Comparison of ENCODE assay signal across 28 cellular contexts in genomic region chr2:88596141-88596830, GRCh38. TPM values are rescaled to one million over a fixed set of nuclear protein-coding genes. Genes with fewer than 3 reads are reported as not detected.
DNase-seq lines count a peak whose midpoint lies in the region; ATAC-seq, FAIRE-seq and TF ChIP-seq lines count a peak whose summit lies in the region.
"Had no signal": no experiment of that assay in that cellular context is flagged by ENCODE, and none has a peak within 500 bp of the region (broad histone marks: within the 10 kb centered on the region; RNA-seq: fewer than 3 reads in every experiment).

No MANE protein-coding gene starts in this region.

- H3K9me3 Mint-ChIP-seq in GM23338: no peaks in the 10 kb centered on the region
- no peaks in the 10 kb centered on the region for H3K9me3 Mint-ChIP-seq in progenitor cell of endocrine pancreas (ENCODE audit: low read depth)
- H3K9me3 Mint-ChIP-seq: activated CD8-positive, alpha-beta T cell treated with anti-CD3 and anti-CD28 coated beads for 36 hours; CD4-positive, alpha-beta T cell; dendritic cell treated with granulocyte-macrophage colony-stimulating factor and Interleukin-4, amounts not matched to agents 40 ng/mL and 50 ng/mL, for 4 days; neural crest cell had no signal

- H3K27ac ChIP-seq in GM23338 (ENCODE audit: low read depth): peak overlapping the region; percentile 8; the same call in 1 of the 2 replicates
- H3K27ac ChIP-seq: heart left ventricle, left ventricle myocardium inferior, SK-N-MC had no signal

- H3K27ac Mint-ChIP-seq in GM23338 (no peak overlapping the region), progenitor cell of endocrine pancreas (peak overlapping the region; percentile 80)
- H3K27ac Mint-ChIP-seq: CD4-positive, alpha-beta T cell had no signal

- H2AFZ ChIP-seq in GM23338: no peak overlapping the region

- H3K27me3 Mint-ChIP-seq in GM23338 (ENCODE audit: insufficient read depth, low read depth, poor library complexity) (no peaks in the 10 kb centered on the region), progenitor cell of endocrine pancreas (no peaks in the 10 kb centered on the region)
- H3K27me3 Mint-ChIP-seq: activated CD8-positive, alpha-beta T cell treated with anti-CD3 and anti-CD28 coated beads for 36 hours; CD4-positive, alpha-beta T cell; dendritic cell treated with granulocyte-macrophage colony-stimulating factor and Interleukin-4, amounts not matched to agents 40 ng/mL and 50 ng/mL, for 4 days had no signal

- no peaks in the 10 kb centered on the region for H4K20me1 ChIP-seq in GM23338 (replicated peaks; ENCODE audit: insufficient read depth)

- peaks cover 18% of the 10 kb centered on the region for H3K79me2 ChIP-seq in GM23338 (replicated peaks; ENCODE audit: insufficient read depth)

- no peaks in the 10 kb centered on the region for H3K9me2 ChIP-seq in GM23338 (ENCODE audit: insufficient read depth)

- TF ChIP-seq CTCF in GM23338 (conservative IDR thresholded peaks at IDR 0.05; ENCODE audit: low read depth in 2 of 2) (no peak), progenitor cell of endocrine pancreas (IDR thresholded peaks at IDR 0.05; ENCODE audit: unreplicated experiment) (no peak)

- peaks cover 8% of the 10 kb centered on the region for H3K4me1 ChIP-seq in GM23338 (ENCODE audit: insufficient read depth)

- H3K36me3 ChIP-seq in GM23338 (ENCODE audit: insufficient read depth): no peaks in the 10 kb centered on the region; the same call in 1 of the 2 replicates

- H3F3A ChIP-seq in GM23338 (replicated peaks; ENCODE audit: low read depth): no peaks in the 10 kb centered on the region

- ATAC-seq in GM23338 (no peak), HG02571 (IDR thresholded peaks at IDR 0.05; ENCODE audit: unreplicated experiment) (no peak), GM21576 (IDR thresholded peaks at IDR 0.05; ENCODE audit: unreplicated experiment) (no peak)
- ATAC-seq: activated CD8-positive, alpha-beta T cell treated with anti-CD3 and anti-CD28 coated beads for 36 hours; GM12878; heart left ventricle had no signal

- H3K36me3 Mint-ChIP-seq in GM23338 (ENCODE audit: low read depth): peaks cover 16% of the 10 kb centered on the region; the same call in 2 of the 3 replicates
- peaks cover 8% of the 10 kb centered on the region for H3K36me3 Mint-ChIP-seq in progenitor cell of endocrine pancreas (ENCODE audit: insufficient read depth)

- no peak for FAIRE-seq in RCC 7860 (lab: Jason Lieb, UNC)
- FAIRE-seq: endothelial cell of umbilical vein, GM12878 had no signal

- no peak for DNase-seq in GM23338 (ENCODE audit: low spot score)
- DNase-seq in NCI-H2227 treated with DMSO at 0.1 percent for 48 hours (lab: John Stamatoyannopoulos, UW): peak; percentile 18
- DNase-seq in ecto neural progenitor cell (ENCODE audit: low spot score): peak; percentile 51
- DNase-seq in progenitor cell of endocrine pancreas (ENCODE audit: low spot score, unreplicated experiment): no peak
- no peak for DNase-seq in RCC 7860 (ENCODE audit: low spot score)
- no peak for DNase-seq in NK-92 treated with Interleukin-12 subunit alpha and Interleukin-12 subunit beta, amount 100 ng/mL, for 24 hours (lab: John Stamatoyannopoulos, UW)
- DNase-seq: activated CD4-positive, CD25-positive, alpha-beta regulatory T cell; activated CD8-positive, alpha-beta T cell treated with anti-CD3 and anti-CD28 coated beads for 36 hours; activated gamma-delta T cell treated with Interleukin-2 at 50 U/mL for 16 hours; activated T-cell treated with anti-CD3 and anti-CD28 coated beads for 4 hours; amniotic stem cell; caudate nucleus; CD4-positive, alpha-beta T cell; heart left ventricle; IMR-90; left ventricle myocardium inferior; NCI-H1417 treated with DMSO at 0.1 percent for 48 hours; NCI-H510A treated with DMSO at 0.1 percent for 48 hours; posterior cingulate gyrus; RPMI8226; T-helper 2 cell had no signal

- no peak overlapping the region for H3K4me3 ChIP-seq in GM23338
- H3K4me3 ChIP-seq: GM12878, heart left ventricle, left ventricle myocardium inferior, SK-N-MC had no signal

- H3K4me3 Mint-ChIP-seq in GM23338 (no peak overlapping the region), progenitor cell of endocrine pancreas (ENCODE audit: low read depth) (no peak overlapping the region)
- H3K4me3 Mint-ChIP-seq: activated CD8-positive, alpha-beta T cell treated with anti-CD3 and anti-CD28 coated beads for 36 hours; CD4-positive, alpha-beta T cell; dendritic cell treated with granulocyte-macrophage colony-stimulating factor and Interleukin-4, amounts not matched to agents 40 ng/mL and 50 ng/mL, for 4 days; neural crest cell had no signal

- H3K4me2 ChIP-seq in GM23338: no peak overlapping the region

- no peaks in the 10 kb centered on the region for H3K27me3 ChIP-seq in GM23338 (ENCODE audit: insufficient read depth)
- H3K27me3 ChIP-seq: heart left ventricle had no signal

- H3K4me1 Mint-ChIP-seq in GM23338 (peaks cover 16% of the 10 kb centered on the region), progenitor cell of endocrine pancreas (ENCODE audit: low read depth) (peaks cover 20% of the 10 kb centered on the region)

TF ChIP-seq in GM23338, 12 proteins besides CTCF, POLR2A, EP300 and RAD21:
- TF ChIP-seq, protein P1, sequence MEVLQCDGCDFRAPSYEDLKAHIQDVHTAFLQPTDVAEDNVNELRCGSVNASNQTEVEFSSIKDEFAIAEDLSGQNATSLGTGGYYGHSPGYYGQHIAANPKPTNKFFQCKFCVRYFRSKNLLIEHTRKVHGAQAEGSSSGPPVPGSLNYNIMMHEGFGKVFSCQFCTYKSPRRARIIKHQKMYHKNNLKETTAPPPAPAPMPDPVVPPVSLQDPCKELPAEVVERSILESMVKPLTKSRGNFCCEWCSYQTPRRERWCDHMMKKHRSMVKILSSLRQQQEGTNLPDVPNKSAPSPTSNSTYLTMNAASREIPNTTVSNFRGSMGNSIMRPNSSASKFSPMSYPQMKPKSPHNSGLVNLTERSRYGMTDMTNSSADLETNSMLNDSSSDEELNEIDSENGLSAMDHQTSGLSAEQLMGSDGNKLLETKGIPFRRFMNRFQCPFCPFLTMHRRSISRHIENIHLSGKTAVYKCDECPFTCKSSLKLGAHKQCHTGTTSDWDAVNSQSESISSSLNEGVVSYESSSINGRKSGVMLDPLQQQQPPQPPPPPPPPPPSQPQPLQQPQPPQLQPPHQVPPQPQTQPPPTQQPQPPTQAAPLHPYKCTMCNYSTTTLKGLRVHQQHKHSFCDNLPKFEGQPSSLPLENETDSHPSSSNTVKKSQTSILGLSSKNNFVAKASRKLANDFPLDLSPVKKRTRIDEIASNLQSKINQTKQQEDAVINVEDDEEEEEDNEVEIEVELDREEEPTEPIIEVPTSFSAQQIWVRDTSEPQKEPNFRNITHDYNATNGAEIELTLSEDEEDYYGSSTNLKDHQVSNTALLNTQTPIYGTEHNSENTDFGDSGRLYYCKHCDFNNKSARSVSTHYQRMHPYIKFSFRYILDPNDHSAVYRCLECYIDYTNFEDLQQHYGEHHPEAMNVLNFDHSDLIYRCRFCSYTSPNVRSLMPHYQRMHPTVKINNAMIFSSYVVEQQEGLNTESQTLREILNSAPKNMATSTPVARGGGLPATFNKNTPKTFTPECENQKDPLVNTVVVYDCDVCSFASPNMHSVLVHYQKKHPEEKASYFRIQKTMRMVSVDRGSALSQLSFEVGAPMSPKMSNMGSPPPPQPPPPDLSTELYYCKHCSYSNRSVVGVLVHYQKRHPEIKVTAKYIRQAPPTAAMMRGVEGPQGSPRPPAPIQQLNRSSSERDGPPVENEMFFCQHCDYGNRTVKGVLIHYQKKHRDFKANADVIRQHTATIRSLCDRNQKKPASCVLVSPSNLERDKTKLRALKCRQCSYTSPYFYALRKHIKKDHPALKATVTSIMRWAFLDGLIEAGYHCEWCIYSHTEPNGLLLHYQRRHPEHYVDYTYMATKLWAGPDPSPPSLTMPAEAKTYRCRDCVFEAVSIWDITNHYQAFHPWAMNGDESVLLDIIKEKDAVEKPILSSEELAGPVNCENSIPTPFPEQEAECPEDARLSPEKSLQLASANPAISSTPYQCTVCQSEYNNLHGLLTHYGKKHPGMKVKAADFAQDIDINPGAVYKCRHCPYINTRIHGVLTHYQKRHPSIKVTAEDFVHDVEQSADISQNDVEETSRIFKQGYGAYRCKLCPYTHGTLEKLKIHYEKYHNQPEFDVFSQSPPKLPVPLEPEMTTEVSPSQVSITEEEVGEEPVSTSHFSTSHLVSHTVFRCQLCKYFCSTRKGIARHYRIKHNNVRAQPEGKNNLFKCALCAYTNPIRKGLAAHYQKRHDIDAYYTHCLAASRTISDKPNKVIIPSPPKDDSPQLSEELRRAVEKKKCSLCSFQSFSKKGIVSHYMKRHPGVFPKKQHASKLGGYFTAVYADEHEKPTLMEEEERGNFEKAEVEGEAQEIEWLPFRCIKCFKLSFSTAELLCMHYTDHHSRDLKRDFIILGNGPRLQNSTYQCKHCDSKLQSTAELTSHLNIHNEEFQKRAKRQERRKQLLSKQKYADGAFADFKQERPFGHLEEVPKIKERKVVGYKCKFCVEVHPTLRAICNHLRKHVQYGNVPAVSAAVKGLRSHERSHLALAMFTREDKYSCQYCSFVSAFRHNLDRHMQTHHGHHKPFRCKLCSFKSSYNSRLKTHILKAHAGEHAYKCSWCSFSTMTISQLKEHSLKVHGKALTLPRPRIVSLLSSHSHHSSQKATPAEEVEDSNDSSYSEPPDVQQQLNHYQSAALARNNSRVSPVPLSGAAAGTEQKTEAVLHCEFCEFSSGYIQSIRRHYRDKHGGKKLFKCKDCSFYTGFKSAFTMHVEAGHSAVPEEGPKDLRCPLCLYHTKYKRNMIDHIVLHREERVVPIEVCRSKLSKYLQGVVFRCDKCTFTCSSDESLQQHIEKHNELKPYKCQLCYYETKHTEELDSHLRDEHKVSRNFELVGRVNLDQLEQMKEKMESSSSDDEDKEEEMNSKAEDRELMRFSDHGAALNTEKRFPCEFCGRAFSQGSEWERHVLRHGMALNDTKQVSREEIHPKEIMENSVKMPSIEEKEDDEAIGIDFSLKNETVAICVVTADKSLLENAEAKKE (CRISPR knock-in tag; IDR thresholded peaks at IDR 0.05): no peak
- TF ChIP-seq JUNB (IDR thresholded peaks at IDR 0.05; ENCODE audit: unreplicated experiment): no peak

RNA-seq across cellular contexts. Expression of gene EIF2AK3, which starts 31.0 kb away (rescaled TPM):
- 23.2 and 24.2 TPM in 2 replicates for total RNA-seq in GM23338 (2014; rRNA removed; shearing (Covaris generic))
- polyA plus RNA-seq in GM23338 (2016; fragmentation: Nextera tagmentation; extraction: Ambion mirVana): 4.3 and 5.9 TPM in 2 replicates
- 20.5 and 28.1 TPM in 2 replicates for total RNA-seq in progenitor cell of endocrine pancreas

Comparison
In these comparisons a context has a peak if more than half of its experiments do, and no peak if none do; other contexts are left out.
1. DNase-seq: peak in NCI-H2227 treated with DMSO at 0.1 percent for 48 hours (single experiment) and ecto neural progenitor cell (single experiment); none in GM23338 (single experiment), progenitor cell of endocrine pancreas (single experiment), RCC 7860 (single experiment) and NK-92 treated with Interleukin-12 subunit alpha and Interleukin-12 subunit beta, amount 100 ng/mL, for 24 hours (single experiment).